In the genomic region with DNA sequence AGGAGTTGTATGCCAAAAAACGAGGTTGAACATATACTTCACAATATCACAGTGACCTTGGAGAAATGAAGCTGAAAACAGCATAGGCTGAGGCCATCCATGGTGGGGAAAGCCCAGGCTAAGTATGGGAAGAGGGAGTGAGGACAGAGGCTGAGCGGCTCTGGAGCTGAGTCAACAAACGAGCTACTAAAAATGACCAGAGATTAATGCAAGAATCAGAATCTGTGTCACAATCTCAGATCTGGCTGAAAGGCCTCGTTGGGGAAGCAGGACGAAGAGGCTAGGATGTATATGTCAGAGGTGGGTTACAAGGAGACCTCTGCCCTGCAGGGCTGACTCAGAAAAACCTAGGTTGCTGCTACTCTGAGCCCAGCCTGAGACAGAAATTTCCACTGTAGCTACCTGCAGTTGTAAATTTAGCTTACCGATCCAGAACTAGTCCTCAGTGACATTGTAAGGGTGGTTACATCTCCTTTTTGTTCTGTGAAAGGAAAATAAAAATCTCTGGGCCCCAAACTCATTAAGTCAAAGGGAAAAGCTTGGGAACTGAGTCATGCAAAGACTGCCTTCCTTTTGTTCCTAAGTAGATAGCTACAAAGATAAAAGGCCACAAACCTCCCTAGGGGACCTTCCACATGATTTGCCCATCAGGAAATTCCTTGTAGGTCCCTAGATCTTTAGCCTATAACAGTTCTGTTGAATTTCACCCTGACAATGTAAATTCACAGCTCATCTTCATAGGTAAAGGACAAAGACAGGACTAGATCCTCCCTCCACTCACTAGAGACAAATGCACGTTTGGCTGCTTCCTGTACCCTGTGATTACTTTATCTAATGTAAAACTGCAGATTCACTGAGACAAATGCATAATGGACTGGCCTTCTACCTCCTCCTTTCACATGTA, we compare ENCODE assay signal across 1 cellular context.
TF ChIP-seq lines count a peak whose summit lies in the region.

No MANE protein-coding gene starts in this region.

TF ChIP-seq in K562, 482 proteins besides CTCF, POLR2A, EP300 and RAD21 (continued from another document):
- TF ChIP-seq CEBPB (tag; IDR thresholded peaks at IDR 0.05) (peak; percentile 61), SUPT5H (IDR thresholded peaks at IDR 0.05) (0 out of 2 replicates have a peak, but pooled peaks have one; percentile 21), ZNF785 (CRISPR knock-in tag; IDR thresholded peaks at IDR 0.05) (no peak), TGIF2 (CRISPR knock-in tag; IDR thresholded peaks at IDR 0.05) (no peak), FOSL1 (tag; conservative IDR thresholded peaks at IDR 0.05) (peak; percentile 85), POLR2H (tag; IDR thresholded peaks at IDR 0.05; ENCODE audit: low read depth) (peak; percentile 45; the same call in 1 of the 2 replicates), KDM4B (IDR thresholded peaks at IDR 0.05; ENCODE audit: borderline replicate concordance in 2 of 2, low read depth in 1 of 2) (no peak), ESRRA (IDR thresholded peaks at IDR 0.05; ENCODE audit: borderline replicate concordance, low read depth) (no peak), RCOR1 (IDR thresholded peaks at IDR 0.05; ENCODE audit: borderline replicate concordance in 1 of 2, low read depth in 2 of 2, low read length in 2 of 2) (peak in 1 of 2 experiments; percentile 64; a peak in 2 of 4 replicates), CEBPG (CRISPR knock-in tag; IDR thresholded peaks at IDR 0.05) (no peak), CEBPG (tag; conservative IDR thresholded peaks at IDR 0.05 in 1 of 2, IDR thresholded peaks at IDR 0.05 in 1 of 2) (peak in 1 of 2 experiments; percentile 50; a peak in 2 of 4 replicates), ZNF717 (CRISPR knock-in tag; IDR thresholded peaks at IDR 0.05) (no peak), BMI1 (IDR thresholded peaks at IDR 0.05; ENCODE audit: low read length) (no peak), ZNF695 (CRISPR knock-in tag; IDR thresholded peaks at IDR 0.05) (no peak), CHD1 (IDR thresholded peaks at IDR 0.05; ENCODE audit: low read length) (no peak), ZNF76 (CRISPR knock-in tag; IDR thresholded peaks at IDR 0.05; ENCODE audit: borderline replicate concordance) (no peak), SRSF7 (optimal IDR thresholded peaks at IDR 0.05; ENCODE audit: low read depth, low read length) (no peak)
- TF ChIP-seq, protein P1, sequence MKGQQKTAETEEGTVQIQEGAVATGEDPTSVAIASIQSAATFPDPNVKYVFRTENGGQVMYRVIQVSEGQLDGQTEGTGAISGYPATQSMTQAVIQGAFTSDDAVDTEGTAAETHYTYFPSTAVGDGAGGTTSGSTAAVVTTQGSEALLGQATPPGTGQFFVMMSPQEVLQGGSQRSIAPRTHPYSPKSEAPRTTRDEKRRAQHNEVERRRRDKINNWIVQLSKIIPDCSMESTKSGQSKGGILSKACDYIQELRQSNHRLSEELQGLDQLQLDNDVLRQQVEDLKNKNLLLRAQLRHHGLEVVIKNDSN (CRISPR knock-in tag; IDR thresholded peaks at IDR 0.05): no peak
- TF ChIP-seq, protein P2, sequence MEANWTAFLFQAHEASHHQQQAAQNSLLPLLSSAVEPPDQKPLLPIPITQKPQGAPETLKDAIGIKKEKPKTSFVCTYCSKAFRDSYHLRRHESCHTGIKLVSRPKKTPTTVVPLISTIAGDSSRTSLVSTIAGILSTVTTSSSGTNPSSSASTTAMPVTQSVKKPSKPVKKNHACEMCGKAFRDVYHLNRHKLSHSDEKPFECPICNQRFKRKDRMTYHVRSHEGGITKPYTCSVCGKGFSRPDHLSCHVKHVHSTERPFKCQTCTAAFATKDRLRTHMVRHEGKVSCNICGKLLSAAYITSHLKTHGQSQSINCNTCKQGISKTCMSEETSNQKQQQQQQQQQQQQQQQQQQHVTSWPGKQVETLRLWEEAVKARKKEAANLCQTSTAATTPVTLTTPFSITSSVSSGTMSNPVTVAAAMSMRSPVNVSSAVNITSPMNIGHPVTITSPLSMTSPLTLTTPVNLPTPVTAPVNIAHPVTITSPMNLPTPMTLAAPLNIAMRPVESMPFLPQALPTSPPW (CRISPR knock-in tag; IDR thresholded peaks at IDR 0.05): no peak
- TF ChIP-seq, protein P3, sequence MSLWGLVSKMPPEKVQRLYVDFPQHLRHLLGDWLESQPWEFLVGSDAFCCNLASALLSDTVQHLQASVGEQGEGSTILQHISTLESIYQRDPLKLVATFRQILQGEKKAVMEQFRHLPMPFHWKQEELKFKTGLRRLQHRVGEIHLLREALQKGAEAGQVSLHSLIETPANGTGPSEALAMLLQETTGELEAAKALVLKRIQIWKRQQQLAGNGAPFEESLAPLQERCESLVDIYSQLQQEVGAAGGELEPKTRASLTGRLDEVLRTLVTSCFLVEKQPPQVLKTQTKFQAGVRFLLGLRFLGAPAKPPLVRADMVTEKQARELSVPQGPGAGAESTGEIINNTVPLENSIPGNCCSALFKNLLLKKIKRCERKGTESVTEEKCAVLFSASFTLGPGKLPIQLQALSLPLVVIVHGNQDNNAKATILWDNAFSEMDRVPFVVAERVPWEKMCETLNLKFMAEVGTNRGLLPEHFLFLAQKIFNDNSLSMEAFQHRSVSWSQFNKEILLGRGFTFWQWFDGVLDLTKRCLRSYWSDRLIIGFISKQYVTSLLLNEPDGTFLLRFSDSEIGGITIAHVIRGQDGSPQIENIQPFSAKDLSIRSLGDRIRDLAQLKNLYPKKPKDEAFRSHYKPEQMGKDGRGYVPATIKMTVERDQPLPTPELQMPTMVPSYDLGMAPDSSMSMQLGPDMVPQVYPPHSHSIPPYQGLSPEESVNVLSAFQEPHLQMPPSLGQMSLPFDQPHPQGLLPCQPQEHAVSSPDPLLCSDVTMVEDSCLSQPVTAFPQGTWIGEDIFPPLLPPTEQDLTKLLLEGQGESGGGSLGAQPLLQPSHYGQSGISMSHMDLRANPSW (CRISPR knock-in tag; IDR thresholded peaks at IDR 0.05): no peak
